ENCODE assay signal across 22 cellular contexts in genomic region chr17:3905017-3905486, GRCh38.
A peak's percentile ranks its signal among the peaks of the same experiment; 100 is the strongest.
DNase-seq lines count a peak whose midpoint lies in the region; ATAC-seq, FAIRE-seq and TF ChIP-seq lines count a peak whose summit lies in the region.
"Had no signal": no experiment of that assay in that cellular context is flagged by ENCODE, and none has a peak within 500 bp of the region (broad histone marks: within the 10 kb centered on the region; RNA-seq: fewer than 3 reads in every experiment).

No MANE protein-coding gene starts in this region.

- no peak overlapping the region for H3K4me3 ChIP-seq in HUES6 (ENCODE audit: low read depth, low read length)
- H3K4me3 ChIP-seq: esophagus muscularis mucosa, gastrocnemius medialis, GM23248, lower lobe of right lung had no signal

- H3K27ac ChIP-seq in HUES6 (ENCODE audit: low read depth, low read length): no peak overlapping the region
- H3K27ac ChIP-seq: esophagus muscularis mucosa, gastrocnemius medialis, GM23248, lower lobe of right lung had no signal

- peaks cover 23% of the 10 kb centered on the region for H3K4me1 ChIP-seq in HUES6 (ENCODE audit: control insufficient read depth, insufficient read depth, low read length)
- H3K4me1 ChIP-seq: esophagus muscularis mucosa, gastrocnemius medialis, lower lobe of right lung had no signal

- peaks cover 9% of the 10 kb centered on the region for H3K27me3 Mint-ChIP-seq in stimulated activated memory B cell treated with anti-CD40 and anti-IgM and Interleukin-4, amounts not matched to agents 10 μg/mL and 1 μg/mL and 100 μg/mL, for 72 hours
- H3K27me3 Mint-ChIP-seq: activated naive CD4-positive, alpha-beta T cell treated with anti-CD3 and anti-CD28 coated beads, Interleukin-2, amount 50 U/mL, for 24 hours had no signal

- no peak for TF ChIP-seq POLR2A in erythroblast (IDR thresholded peaks at IDR 0.05; ENCODE audit: low read length)

- FAIRE-seq in GM19239 (lab: Jason Lieb, UNC): peak; percentile 49
- FAIRE-seq: keratinocyte, small intestine had no signal

- no peaks in the 10 kb centered on the region for H3K9me3 ChIP-seq in HUES6 (ENCODE audit: control insufficient read depth, insufficient read depth, low read depth, low read length)
- H3K9me3 ChIP-seq: esophagus muscularis mucosa, gastrocnemius medialis, lower lobe of right lung, SK-N-SH had no signal

- H3K4me3 Mint-ChIP-seq in stimulated activated memory B cell treated with anti-CD40 and anti-IgM and Interleukin-4, amounts not matched to agents 10 μg/mL and 1 μg/mL and 100 μg/mL, for 72 hours: no peak overlapping the region
- H3K4me3 Mint-ChIP-seq: activated naive CD4-positive, alpha-beta T cell treated with anti-CD3 and anti-CD28 coated beads, Interleukin-2, amount 50 U/mL, for 24 hours had no signal

- peak; percentile 61 for ATAC-seq in stimulated activated memory B cell treated with anti-CD40 and anti-IgM and Interleukin-4, amounts not matched to agents 10 μg/mL and 1 μg/mL and 100 μg/mL, for 72 hours
- ATAC-seq: gastrocnemius medialis had no signal

- H3K36me3 Mint-ChIP-seq in stimulated activated memory B cell treated with anti-CD40 and anti-IgM and Interleukin-4, amounts not matched to agents 10 μg/mL and 1 μg/mL and 100 μg/mL, for 72 hours: no peaks in the 10 kb centered on the region
- H3K36me3 Mint-ChIP-seq: activated naive CD4-positive, alpha-beta T cell treated with anti-CD3 and anti-CD28 coated beads, Interleukin-2, amount 50 U/mL, for 24 hours had no signal

- peaks cover 31% of the 10 kb centered on the region for H3K4me1 Mint-ChIP-seq in stimulated activated memory B cell treated with anti-CD40 and anti-IgM and Interleukin-4, amounts not matched to agents 10 μg/mL and 1 μg/mL and 100 μg/mL, for 72 hours
- H3K4me1 Mint-ChIP-seq: activated naive CD4-positive, alpha-beta T cell treated with anti-CD3 and anti-CD28 coated beads, Interleukin-2, amount 50 U/mL, for 24 hours had no signal

- H3K27ac Mint-ChIP-seq in stimulated activated memory B cell treated with anti-CD40 and anti-IgM and Interleukin-4, amounts not matched to agents 10 μg/mL and 1 μg/mL and 100 μg/mL, for 72 hours: peak overlapping the region; percentile 65
- H3K27ac Mint-ChIP-seq: activated naive CD4-positive, alpha-beta T cell treated with anti-CD3 and anti-CD28 coated beads, Interleukin-2, amount 50 U/mL, for 24 hours had no signal

- no peaks in the 10 kb centered on the region for H3K27me3 ChIP-seq in HUES6 (ENCODE audit: control insufficient read depth, insufficient read depth, low read length)
- H3K27me3 ChIP-seq: esophagus muscularis mucosa, gastrocnemius medialis had no signal

- peak overlapping the region; percentile 7 for H3K9ac ChIP-seq in HUES6 (ENCODE audit: low read length)
- H3K9ac ChIP-seq: GM23248, SK-N-SH had no signal

- H3K9me3 Mint-ChIP-seq in stimulated activated memory B cell treated with anti-CD40 and anti-IgM and Interleukin-4, amounts not matched to agents 10 μg/mL and 1 μg/mL and 100 μg/mL, for 72 hours: no peaks in the 10 kb centered on the region
- H3K9me3 Mint-ChIP-seq: activated naive CD4-positive, alpha-beta T cell treated with anti-CD3 and anti-CD28 coated beads, Interleukin-2, amount 50 U/mL, for 24 hours had no signal

- H3K36me3 ChIP-seq in HUES6 (ENCODE audit: control insufficient read depth, insufficient read depth, low read length): no peaks in the 10 kb centered on the region
- H3K36me3 ChIP-seq: esophagus muscularis mucosa, gastrocnemius medialis, lower lobe of right lung had no signal

- DNase-seq in GM19239 (ENCODE audit: insufficient read length, low spot score) (no peak), RPMI8226 (peak; percentile 84), DMS153 (lab: John Stamatoyannopoulos, UW) (no peak), erythroblast (lab: John Stamatoyannopoulos, UW) (no peak)
- no peak for DNase-seq in activated CD4-positive, alpha-beta T cell treated with anti-CD3 and anti-CD28 coated beads for 4 hours
- DNase-seq in stimulated activated CD4-positive, alpha-beta T cell treated with anti-CD3 and anti-CD28 coated beads, Interleukin-4, amount 100 ng/mL, for 1 hour: no peak
- DNase-seq: activated T-cell treated with anti-CD3 and anti-CD28 coated beads, Interleukin-2, amount 50 U/mL, for 48 hours; COR-L47; effector CD4-positive, alpha-beta T cell; gastrocnemius medialis; GM23248; lower lobe of right lung; NCI-H1436 treated with DMSO at 0.1 percent for 48 hours; NCI-H226; SK-N-SH; small intestine; T1000 had no signal
